12 cellular contexts compared by ENCODE assay signal in the genomic region with DNA sequence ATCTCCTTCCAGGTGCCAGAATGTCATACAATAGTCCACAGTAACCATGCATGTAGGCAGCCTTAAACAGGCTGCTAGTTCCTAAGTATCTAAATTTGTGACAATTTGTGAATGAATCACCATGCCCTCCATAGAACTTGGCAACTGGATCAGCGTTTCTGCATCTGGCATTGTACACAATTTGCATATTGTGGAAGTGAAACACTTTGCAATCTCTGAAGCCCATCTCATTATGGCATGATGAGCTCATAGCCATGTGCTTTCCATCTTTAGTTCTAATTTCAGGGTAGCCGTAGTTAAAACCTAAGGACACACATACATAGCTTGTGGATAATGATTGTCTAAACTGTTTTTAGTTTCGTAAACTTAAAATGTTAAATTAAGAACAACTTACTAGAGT.
"Had no signal": no experiment of that assay in that cellular context is flagged by ENCODE, and none has a peak within 500 bp of the region (broad histone marks: within the 10 kb centered on the region; RNA-seq: fewer than 3 reads in every experiment).

No MANE protein-coding gene starts in this region.

- H3K36me3 ChIP-seq: heart left ventricle, left lung, tibial nerve had no signal

- H3K4me3 ChIP-seq: heart left ventricle, left lung, smooth muscle cell, tibial nerve had no signal

- H3K4me1 ChIP-seq: foreskin keratinocyte, heart left ventricle, left lung, tibial nerve had no signal

- H3K27ac ChIP-seq: foreskin keratinocyte, heart left ventricle, left lung, tibial nerve had no signal

- H3K9me3 ChIP-seq: left lung, tibial nerve had no signal

- H3K4me2 ChIP-seq: smooth muscle cell had no signal

- H3K27me3 ChIP-seq: foreskin keratinocyte, heart left ventricle, left lung, tibial nerve had no signal

- DNase-seq: activated CD8-positive, alpha-beta memory T cell treated with anti-CD3 and anti-CD28 coated beads, Interleukin-2, amount 10 ng/mL, durations not matched to agents 7 days and 5 days; activated effector memory CD4-positive, alpha-beta T cell treated with anti-CD3 and anti-CD28 coated beads, Interleukin-2, amount 50 U/mL, for 16 hours; activated T-cell treated with anti-CD3 and anti-CD28 coated beads, Interleukin-2, amount 50 U/mL, for 24 hours; cerebellar nuclear complex; dermis blood vessel endothelial cell; foreskin keratinocyte; heart left ventricle; left lung; nucleus accumbens; right cardiac atrium had no signal
